Comparison of ENCODE assay signal across 1 cellular context in genomic region chr13:21101865-21102576, GRCh38.
TF ChIP-seq lines count a peak whose summit lies in the region.

No MANE protein-coding gene starts in this region.

TF ChIP-seq in H1, 55 proteins besides CTCF, POLR2A, EP300 and RAD21:
- no peak for TF ChIP-seq HDAC2 (IDR thresholded peaks at IDR 0.05; ENCODE audit: borderline replicate concordance in 1 of 2, low read depth in 2 of 2, low read length in 2 of 2)
- no peak for TF ChIP-seq BCL11A (IDR thresholded peaks at IDR 0.05; ENCODE audit: low read depth in 2 of 2, low read length in 2 of 2)
- TF ChIP-seq NRF1 (IDR thresholded peaks at IDR 0.05; ENCODE audit: low read depth, low read length), result no peak
- TF ChIP-seq TCF12 (IDR thresholded peaks at IDR 0.05; ENCODE audit: low read depth, low read length), result no peak
- TF ChIP-seq KDM4A (IDR thresholded peaks at IDR 0.05; ENCODE audit: low read depth, low read length, severe bottlenecking), result no peak
- no peak for TF ChIP-seq BRCA1 (IDR thresholded peaks at IDR 0.05; ENCODE audit: low read depth, low read length)
- TF ChIP-seq USF2 (IDR thresholded peaks at IDR 0.05; ENCODE audit: low read length), result no peak
- no peak for TF ChIP-seq CHD1 (IDR thresholded peaks at IDR 0.05; ENCODE audit: low read depth, low read length)
- no peak for TF ChIP-seq GABPA (IDR thresholded peaks at IDR 0.05; ENCODE audit: borderline replicate concordance, insufficient read depth, low read length)
- TF ChIP-seq BACH1 (IDR thresholded peaks at IDR 0.05; ENCODE audit: low read length), result no peak
- no peak for TF ChIP-seq SUZ12 (IDR thresholded peaks at IDR 0.05; ENCODE audit: low read length)
- TF ChIP-seq FOSL1 (IDR thresholded peaks at IDR 0.05; ENCODE audit: insufficient read depth, low read depth, low read length), result no peak
- TF ChIP-seq CEBPB (IDR thresholded peaks at IDR 0.05; ENCODE audit: low read depth, low read length), result no peak
- no peak for TF ChIP-seq SIN3A (conservative IDR thresholded peaks at IDR 0.05 in 1 of 2, IDR thresholded peaks at IDR 0.05 in 1 of 2; ENCODE audit: low read depth in 1 of 2, low read length in 2 of 2)
- no peak for TF ChIP-seq CHD2 (IDR thresholded peaks at IDR 0.05; ENCODE audit: low read length)
- no peak for TF ChIP-seq TBP (IDR thresholded peaks at IDR 0.05; ENCODE audit: low read depth, low read length)
- no peak for TF ChIP-seq PHF8 (conservative IDR thresholded peaks at IDR 0.05; ENCODE audit: low read depth, low read length)
TF ChIP-seq in H1: peak in this region for 0.
